12 cellular contexts compared by ENCODE assay signal in the genomic region with DNA sequence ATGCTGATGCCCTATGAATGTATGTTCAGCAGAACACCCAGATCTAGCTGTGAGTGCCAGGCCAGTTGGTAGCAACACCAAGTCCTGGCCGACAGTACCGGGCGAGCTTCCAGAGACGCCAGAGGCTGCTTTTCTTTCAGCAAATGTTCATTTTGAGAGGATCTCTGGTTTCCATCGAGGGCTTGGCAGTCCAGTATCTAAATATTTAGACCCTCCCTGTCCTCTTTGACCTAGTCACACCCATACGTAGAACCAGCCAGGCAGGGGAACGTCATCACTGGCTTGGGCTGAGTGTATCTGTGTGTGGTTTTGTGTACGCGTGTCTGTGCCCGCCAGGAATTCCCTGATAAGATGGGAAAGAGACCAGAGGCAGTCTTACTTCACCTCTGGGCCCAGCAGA. TPM values are rescaled to one million over a fixed set of nuclear protein-coding genes. Genes with fewer than 3 reads are reported as not detected.
DNase-seq lines count a peak whose midpoint lies in the region; ATAC-seq and FAIRE-seq lines count a peak whose summit lies in the region.
"Had no signal": no experiment of that assay in that cellular context is flagged by ENCODE, and none has a peak within 500 bp of the region (broad histone marks: within the 10 kb centered on the region; RNA-seq: fewer than 3 reads in every experiment).

No MANE protein-coding gene starts in this region.

- no peaks in the 10 kb centered on the region for H3K4me1 ChIP-seq in small intestine (ENCODE audit: control insufficient read depth in 2 of 2, insufficient read depth in 1 of 2, low read depth in 1 of 2, low read length in 1 of 2)

- 53 to 67% (median 62%) methylated on average over 10 of the region's 10 CpGs for WGBS in small intestine, 3 donors

- no peak for FAIRE-seq in small intestine (lab: Jason Lieb, UNC)
- FAIRE-seq: A204.1 had no signal

- ATAC-seq in Right ventricle myocardium inferior: peak; percentile 77
- peak; percentile 80 for ATAC-seq in Right ventricle myocardium superior (ENCODE audit: poor library complexity)
- ATAC-seq in HG03565 (IDR thresholded peaks at IDR 0.05; ENCODE audit: unreplicated experiment): no peak
- ATAC-seq in HG03139 (IDR thresholded peaks at IDR 0.05; ENCODE audit: unreplicated experiment): no peak

- peak overlapping the region in 1 of 2 donors; percentile 68 for H3K27ac ChIP-seq in small intestine (ENCODE audit: low read depth in 1 of 2, low read length in 1 of 2)

- intact Hi-C loops in Right ventricle myocardium inferior (cut with DNase I) (loop anchor here (2.0 kb wide), 1 partner anchor 40 kb away; a partner anchor contains a TSS), cardiac septum (cut with DNase I) (no loop called here), Right ventricle myocardium superior (cut with DNase I) (no loop called here), posterior vena cava (cut with DNase I) (no loop called here)

- no peaks in the 10 kb centered on the region for H3K27me3 ChIP-seq in small intestine (ENCODE audit: control insufficient read depth in 2 of 2, insufficient read depth in 2 of 2, low read length in 2 of 2)

- DNase-seq in Right ventricle myocardium inferior (ENCODE audit: missing footprints) (peak; percentile 70), cardiac septum (ENCODE audit: low spot score) (no peak), Right ventricle myocardium superior (peak; percentile 78), posterior vena cava (ENCODE audit: low spot score) (peak; percentile 89), small intestine (no peak), NCI-H748 (lab: John Stamatoyannopoulos, UW; ENCODE audit: unreplicated experiment) (no peak)
- DNase-seq: effector memory CD4-positive, alpha-beta T cell; kidney glomerular epithelial cell; NCI-H1105 had no signal

- H3K36me3 ChIP-seq in small intestine (ENCODE audit: control insufficient read depth in 2 of 2, insufficient read depth in 2 of 2, low read length in 2 of 2): no peaks in the 10 kb centered on the region

- no peaks in the 10 kb centered on the region for H3K9me3 ChIP-seq in small intestine (ENCODE audit: control insufficient read depth, low read depth)

- H3K4me3 ChIP-seq in small intestine (ENCODE audit: low read depth in 1 of 2, low read length in 2 of 2): no peak overlapping the region

RNA-seq across cellular contexts. Expression of a gene that starts 14.8 kb away (rescaled TPM):
- 2.8 TPM for total RNA-seq in Right ventricle myocardium inferior
- 3.7 TPM for total RNA-seq in cardiac septum
- total RNA-seq in Right ventricle myocardium superior: 2.0 TPM
- 10 to 100 TPM; 13.6 to 13.8 TPM for total RNA-seq in posterior vena cava
- polyA plus RNA-seq in small intestine: 10 to 100 TPM; 10.4 to 13.8 (median 13.6) TPM

RNA-seq across cellular contexts. Expression of a gene that starts 40.6 kb away (rescaled TPM):
- total RNA-seq in Right ventricle myocardium inferior: 132 TPM
- 97.3 TPM for total RNA-seq in cardiac septum
- total RNA-seq in Right ventricle myocardium superior: 142 TPM
- total RNA-seq in posterior vena cava: 10 to 100 TPM; 17.5 to 22.6 TPM
- polyA plus RNA-seq in small intestine: 10 to 100 TPM; 50.3 to 92.6 (median 60.9) TPM

RNA-seq across cellular contexts. Expression of a gene that starts 46.7 kb away (rescaled TPM):
- 0.32 TPM for total RNA-seq in Right ventricle myocardium inferior
- total RNA-seq in cardiac septum: 1.2 TPM
- total RNA-seq in Right ventricle myocardium superior: 0.24 TPM
- 10 to 100 TPM in 1 of 2 donors, 1 to 10 TPM in 1; 7.4 to 12.7 TPM for total RNA-seq in posterior vena cava
- polyA plus RNA-seq in small intestine: 1 to 10 TPM in 2 of 3 donors, under 1 TPM in 1; 0.79 to 1.1 (median 1.1) TPM

Comparison
In these comparisons a context has a peak if more than half of its experiments do, and no peak if none do; other contexts are left out.
1. DNase-seq: peak in Right ventricle myocardium inferior (single experiment), Right ventricle myocardium superior (single experiment) and posterior vena cava (single experiment); none in cardiac septum (single experiment), small intestine (single experiment) and NCI-H748 (single experiment).
2. ATAC-seq: peak in Right ventricle myocardium inferior (single experiment) and Right ventricle myocardium superior (single experiment); none in HG03565 (single experiment) and HG03139 (single experiment).